ENCODE assay signal across 21 cellular contexts in the genomic region with DNA sequence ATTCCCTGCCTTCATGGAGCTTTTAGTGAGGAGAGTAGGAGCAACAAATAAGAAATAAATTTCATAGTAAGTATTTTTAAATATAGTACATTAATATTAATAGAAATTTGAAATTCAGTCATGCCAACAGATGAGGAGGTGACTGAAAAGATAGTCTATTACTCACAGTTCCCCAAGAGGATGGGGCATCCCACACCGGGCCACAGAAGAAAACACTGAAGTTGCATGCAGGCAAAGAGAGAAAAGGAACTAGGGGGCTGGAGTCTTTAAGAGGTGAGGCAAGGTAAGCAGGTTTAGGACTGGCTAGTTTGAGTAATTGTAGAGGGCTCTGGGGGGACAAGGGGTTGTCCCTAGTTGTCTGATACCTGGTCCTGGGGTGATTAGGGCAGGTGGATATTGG.
DNase-seq lines count a peak whose midpoint lies in the region; ATAC-seq and TF ChIP-seq lines count a peak whose summit lies in the region.
"Had no signal": no experiment of that assay in that cellular context is flagged by ENCODE, and none has a peak within 500 bp of the region (broad histone marks: within the 10 kb centered on the region; RNA-seq: fewer than 3 reads in every experiment).

No MANE protein-coding gene starts in this region.

- H4K91ac ChIP-seq in trophoblast cell (ENCODE audit: low read depth, low read length) = no peak overlapping the region

- no peak overlapping the region for H3K27ac ChIP-seq in CD4-positive, CD25-positive, alpha-beta regulatory T cell (ENCODE audit: insufficient read depth, low read length, poor library complexity, severe bottlenecking)
- H3K27ac ChIP-seq in colonic mucosa = peak overlapping the region; percentile 29
- no peak overlapping the region for H3K27ac ChIP-seq in trophoblast cell (ENCODE audit: low read depth, low read length)
- H3K27ac ChIP-seq in left ventricle myocardium inferior (replicated peaks) = no peak overlapping the region
- H3K27ac ChIP-seq in ascending aorta = no peak overlapping the region
- H3K27ac ChIP-seq: 22Rv1; A549; BLaER1 treated with 17β-estradiol and CSF1 and Interleukin-3, amounts not matched to agents 10 nM and 100 nM; C4-2B had no signal

- no peaks in the 10 kb centered on the region for H3K9me3 ChIP-seq in CD4-positive, CD25-positive, alpha-beta regulatory T cell (ENCODE audit: control insufficient read depth in 2 of 2, low read length in 2 of 2)
- H3K9me3 ChIP-seq in colonic mucosa = no peaks in the 10 kb centered on the region
- H3K9me3 ChIP-seq in trophoblast cell (ENCODE audit: insufficient read depth, low read depth, low read length) = no peaks in the 10 kb centered on the region
- no peaks in the 10 kb centered on the region for H3K9me3 ChIP-seq in left ventricle myocardium inferior (replicated peaks)
- H3K9me3 ChIP-seq in ascending aorta = no peaks in the 10 kb centered on the region
- H3K9me3 ChIP-seq: A549; BLaER1 treated with 17β-estradiol and CSF1 and Interleukin-3, amounts not matched to agents 10 nM and 100 nM had no signal

- no peak overlapping the region for H4K12ac ChIP-seq in trophoblast cell (ENCODE audit: low read depth, low read length)

- peaks cover under 1 to 46% (median 15%) of the 10 kb centered on the region in 4 donors for H3K4me1 Mint-ChIP-seq in CD4-positive, CD25-positive, alpha-beta regulatory T cell
- peaks cover 0 to 22% of the 10 kb centered on the region in 2 donors for H3K4me1 Mint-ChIP-seq in stimulated activated naive B cell treated with anti-CD40 and anti-IgM and Interleukin-4, amounts not matched to agents 10 μg/mL and 1 μg/mL and 100 μg/mL, for 72 hours
- H3K4me1 Mint-ChIP-seq: B cell had no signal

- H3K79me2 ChIP-seq in trophoblast cell (ENCODE audit: control insufficient read depth, insufficient read depth, low read length, poor library complexity) = no peaks in the 10 kb centered on the region

- no peak overlapping the region for H2AFZ ChIP-seq in trophoblast cell (ENCODE audit: insufficient read depth, low read length, poor library complexity)

- TF ChIP-seq CTCF in colonic mucosa (IDR thresholded peaks at IDR 0.05) = no peak
- TF ChIP-seq CTCF in GM20000 (IDR thresholded peaks at IDR 0.05; ENCODE audit: extremely low read depth, missing control alignments) = no peak
- TF ChIP-seq CTCF in left ventricle myocardium inferior (IDR thresholded peaks at IDR 0.05; ENCODE audit: borderline replicate concordance) = no peak
- TF ChIP-seq CTCF in ascending aorta (IDR thresholded peaks at IDR 0.05) = no peak

- H3K4me2 ChIP-seq in trophoblast cell (ENCODE audit: low read length) = no peak overlapping the region
- H3K4me2 ChIP-seq: A549; BLaER1 treated with 17β-estradiol and CSF1 and Interleukin-3, amounts not matched to agents 10 nM and 100 nM had no signal

- WGBS in trophoblast cell (ENCODE audit: extremely low coverage, insufficient coverage, insufficient read length) = no CpG with 5 or more reads among the region's 1 CpG

- no peaks in the 10 kb centered on the region for H3K36me3 ChIP-seq in CD4-positive, CD25-positive, alpha-beta regulatory T cell (ENCODE audit: control insufficient read depth, insufficient read depth, low read length)
- H3K36me3 ChIP-seq in colonic mucosa = no peaks in the 10 kb centered on the region
- H3K36me3 ChIP-seq in trophoblast cell (ENCODE audit: control insufficient read depth in 1 of 2, insufficient read depth in 2 of 2, low read length in 2 of 2) = no peaks in the 10 kb centered on the region
- peaks cover 3% of the 10 kb centered on the region for H3K36me3 ChIP-seq in left ventricle myocardium inferior
- H3K36me3 ChIP-seq in ascending aorta = peaks cover 0 to 5% of the 10 kb centered on the region in 2 donors
- H3K36me3 ChIP-seq: BLaER1 treated with 17β-estradiol and CSF1 and Interleukin-3, amounts not matched to agents 10 nM and 100 nM had no signal

- peaks cover 7% of the 10 kb centered on the region for H3K36me3 Mint-ChIP-seq in CD4-positive, CD25-positive, alpha-beta regulatory T cell
- H3K36me3 Mint-ChIP-seq in stimulated activated naive B cell treated with anti-CD40 and anti-IgM and Interleukin-4, amounts not matched to agents 10 μg/mL and 1 μg/mL and 100 μg/mL, for 72 hours = no peaks in the 10 kb centered on the region
- H3K36me3 Mint-ChIP-seq: CD4-positive, alpha-beta memory T cell; CD8-positive, alpha-beta memory T cell had no signal

- H3K27me3 ChIP-seq in CD4-positive, CD25-positive, alpha-beta regulatory T cell (ENCODE audit: control insufficient read depth, insufficient read depth, low read length) = no peaks in the 10 kb centered on the region
- H3K27me3 ChIP-seq in colonic mucosa = no peaks in the 10 kb centered on the region
- H3K27me3 ChIP-seq in trophoblast cell (ENCODE audit: insufficient read depth, low read length) = no peaks in the 10 kb centered on the region
- H3K27me3 ChIP-seq in left ventricle myocardium inferior (ENCODE audit: low read depth) = no peaks in the 10 kb centered on the region
- no peaks in the 10 kb centered on the region for H3K27me3 ChIP-seq in ascending aorta
- H3K27me3 ChIP-seq: BLaER1 treated with 17β-estradiol and CSF1 and Interleukin-3, amounts not matched to agents 10 nM and 100 nM had no signal

- no peak overlapping the region for H4K8ac ChIP-seq in trophoblast cell (ENCODE audit: low read depth, low read length)

- H2BK5ac ChIP-seq in trophoblast cell (ENCODE audit: low read depth, low read length, poor library complexity) = no peak overlapping the region

- peak overlapping the region in 2 of 3 donors; percentile 17 to 44 for H3K27ac Mint-ChIP-seq in CD4-positive, CD25-positive, alpha-beta regulatory T cell
- no peak overlapping the region for H3K27ac Mint-ChIP-seq in stimulated activated naive B cell treated with anti-CD40 and anti-IgM and Interleukin-4, amounts not matched to agents 10 μg/mL and 1 μg/mL and 100 μg/mL, for 72 hours
- H3K27ac Mint-ChIP-seq: B cell; CD4-positive, alpha-beta memory T cell; CD8-positive, alpha-beta memory T cell had no signal

- no peak overlapping the region for H2BK12ac ChIP-seq in trophoblast cell (ENCODE audit: low read length)

- peaks cover 0 to 1% (median 0%) of the 10 kb centered on the region in 7 donors for H3K9me3 Mint-ChIP-seq in CD4-positive, CD25-positive, alpha-beta regulatory T cell
- H3K9me3 Mint-ChIP-seq in stimulated activated naive B cell treated with anti-CD40 and anti-IgM and Interleukin-4, amounts not matched to agents 10 μg/mL and 1 μg/mL and 100 μg/mL, for 72 hours = no peaks in the 10 kb centered on the region
- H3K9me3 Mint-ChIP-seq: CD8-positive, alpha-beta memory T cell had no signal

- H3K4me1 ChIP-seq in CD4-positive, CD25-positive, alpha-beta regulatory T cell (ENCODE audit: control insufficient read depth, insufficient read depth, low read length, poor library complexity, severe bottlenecking) = no peaks in the 10 kb centered on the region
- H3K4me1 ChIP-seq in colonic mucosa (peaks cover 5% of the 10 kb centered on the region), trophoblast cell (ENCODE audit: control insufficient read depth in 1 of 2, insufficient read depth in 2 of 2, low read length in 2 of 2) (peaks cover 6% of the 10 kb centered on the region in 2 experiments), left ventricle myocardium inferior (peaks cover 78% of the 10 kb centered on the region), ascending aorta (peaks cover 0 to 3% of the 10 kb centered on the region in 2 donors)
- H3K4me1 ChIP-seq: BLaER1 treated with 17β-estradiol and CSF1 and Interleukin-3, amounts not matched to agents 10 nM and 100 nM had no signal

- peaks cover 4% of the 10 kb centered on the region for H3K27me3 Mint-ChIP-seq in CD4-positive, CD25-positive, alpha-beta regulatory T cell
- H3K27me3 Mint-ChIP-seq in stimulated activated naive B cell treated with anti-CD40 and anti-IgM and Interleukin-4, amounts not matched to agents 10 μg/mL and 1 μg/mL and 100 μg/mL, for 72 hours = no peaks in the 10 kb centered on the region
- H3K27me3 Mint-ChIP-seq: B cell had no signal

- intact Hi-C loops in colonic mucosa (cut with DNase I) = no loop called here
- intact Hi-C loops in left ventricle myocardium inferior (cut with micrococcal nuclease) = no loop called here
- intact Hi-C loops in ascending aorta (cut with DNase I) = no loop called here

- DNase-seq in CD4-positive, CD25-positive, alpha-beta regulatory T cell = no peak
- DNase-seq in colonic mucosa = no peak
- peak; percentile 25 for DNase-seq in islet precursor cell
- no peak for DNase-seq in stimulated activated naive B cell treated with anti-CD40 and anti-IgM and Interleukin-4, amounts not matched to agents 10 μg/mL and 1 μg/mL and 100 μg/mL, for 72 hours
- DNase-seq in trophoblast cell = no peak
- DNase-seq in GM20000 (ENCODE audit: low spot score) = no peak
- DNase-seq in left ventricle myocardium inferior = no peak
- DNase-seq in ascending aorta (ENCODE audit: low spot score in 2 of 2) = no peak
- DNase-seq: AML-193; Calu3; CD4-positive, alpha-beta memory T cell; CD8-positive, alpha-beta memory T cell; COR-L47; DMS79 treated with DMSO at 0.1 percent for 48 hours; GF-D8 had no signal

- H3K9ac ChIP-seq in colonic mucosa (ENCODE audit: low read depth in 2 of 2, low read length in 2 of 2) (no peak overlapping the region), trophoblast cell (ENCODE audit: low read length) (no peak overlapping the region)
- H3K9ac ChIP-seq: BLaER1 treated with 17β-estradiol and CSF1 and Interleukin-3, amounts not matched to agents 10 nM and 100 nM had no signal

- no peak overlapping the region for H3K14ac ChIP-seq in trophoblast cell (ENCODE audit: low read length)

- no peak overlapping the region for H3K4ac ChIP-seq in trophoblast cell (ENCODE audit: low read depth, low read length)

- ATAC-seq in CD4-positive, CD25-positive, alpha-beta regulatory T cell (ENCODE audit: low read depth in 2 of 2) = no peak
- ATAC-seq in stimulated activated naive B cell treated with anti-CD40 and anti-IgM and Interleukin-4, amounts not matched to agents 10 μg/mL and 1 μg/mL and 100 μg/mL, for 72 hours (replicated peaks) = peak; percentile 51 to 55
- ATAC-seq: A549, GM12878 had no signal

- H3K79me1 ChIP-seq in trophoblast cell (ENCODE audit: low read length) = no peaks in the 10 kb centered on the region

- H3K18ac ChIP-seq in trophoblast cell (ENCODE audit: low read length) = no peak overlapping the region

- no peak overlapping the region for H3K23ac ChIP-seq in trophoblast cell (ENCODE audit: low read length)

- H3K4me3 Mint-ChIP-seq in CD4-positive, CD25-positive, alpha-beta regulatory T cell = no peak overlapping the region
- H3K4me3 Mint-ChIP-seq in stimulated activated naive B cell treated with anti-CD40 and anti-IgM and Interleukin-4, amounts not matched to agents 10 μg/mL and 1 μg/mL and 100 μg/mL, for 72 hours = no peak overlapping the region
- H3K4me3 Mint-ChIP-seq: B cell; CD4-positive, alpha-beta memory T cell; CD8-positive, alpha-beta memory T cell had no signal

- H3K4me3 ChIP-seq in CD4-positive, CD25-positive, alpha-beta regulatory T cell (ENCODE audit: low read depth, low read length) = no peak overlapping the region
- H3K4me3 ChIP-seq in colonic mucosa (no peak overlapping the region), trophoblast cell (ENCODE audit: low read depth, low read length) (no peak overlapping the region), left ventricle myocardium inferior (no peak overlapping the region), ascending aorta (no peak overlapping the region)
- H3K4me3 ChIP-seq: A549; BLaER1 treated with 17β-estradiol and CSF1 and Interleukin-3, amounts not matched to agents 10 nM and 100 nM; GM12878 had no signal

- H2BK120ac ChIP-seq in trophoblast cell (ENCODE audit: insufficient read depth, low read length, poor library complexity) = no peak overlapping the region

- H2AK5ac ChIP-seq in trophoblast cell (ENCODE audit: low read length) = no peak overlapping the region

Comparison
In these comparisons a context has a peak if more than half of its experiments do, and no peak if none do; other contexts are left out.
1. ATAC-seq: peak in stimulated activated naive B cell treated with anti-CD40 and anti-IgM and Interleukin-4, amounts not matched to agents 10 μg/mL and 1 μg/mL and 100 μg/mL, for 72 hours (2 of 2); none in CD4-positive, CD25-positive, alpha-beta regulatory T cell (0 of 2).